ENCODE assay signal across 8 cellular contexts in the genomic region with DNA sequence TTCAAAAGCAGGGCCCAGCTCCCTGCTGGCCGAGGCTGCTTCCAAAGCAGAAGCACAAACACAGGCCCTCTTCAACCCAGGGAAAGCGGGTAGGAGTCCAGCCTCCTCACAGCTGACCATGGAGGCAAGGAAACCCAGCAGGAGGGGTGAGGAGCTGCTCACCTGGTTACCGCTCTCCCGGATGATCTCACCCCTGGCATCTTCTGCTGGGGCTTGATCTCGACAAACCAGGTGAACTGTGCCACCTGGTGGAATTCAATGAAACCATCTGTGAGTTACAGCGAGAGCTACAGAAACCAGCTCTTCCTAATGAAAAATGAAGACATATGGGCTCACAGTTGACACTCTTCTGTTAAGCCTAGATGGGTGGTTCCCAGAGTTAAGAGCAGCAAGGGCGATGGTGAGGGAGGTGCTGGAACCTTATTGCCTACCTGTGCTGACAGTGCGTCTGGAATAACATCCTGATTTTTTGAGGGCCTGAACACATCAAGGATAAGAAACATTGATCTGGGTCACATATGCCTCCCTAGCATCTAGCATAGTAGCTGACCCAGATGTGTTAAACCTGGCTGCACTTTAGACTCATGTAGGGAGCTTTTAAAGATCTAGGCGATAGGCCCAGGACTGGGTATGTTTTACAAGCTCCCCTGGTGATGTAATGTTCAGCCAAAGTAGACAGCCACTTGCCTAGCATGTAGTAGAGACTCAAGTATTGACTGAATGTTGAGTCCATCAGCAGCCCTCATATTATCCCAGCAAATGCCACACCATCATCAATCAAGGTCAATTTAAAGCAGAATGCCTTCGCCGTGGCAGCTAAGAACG. TPM values are rescaled to one million over a fixed set of nuclear protein-coding genes. Genes with fewer than 3 reads are reported as not detected.
DNase-seq lines count a peak whose midpoint lies in the region; ATAC-seq and TF ChIP-seq lines count a peak whose summit lies in the region.

No MANE protein-coding gene starts in this region.

- peaks cover 27% of the 10 kb centered on the region for H3F3A ChIP-seq in GM23248 (ENCODE audit: insufficient read depth)

- peaks cover 22% of the 10 kb centered on the region for H3K4me1 Mint-ChIP-seq in MCF 10A (ENCODE audit: insufficient read depth, unreplicated experiment)

- H3K4me2 ChIP-seq in GM23248 (ENCODE audit: unreplicated experiment): no peak overlapping the region

- no peaks in the 10 kb centered on the region for H3K27me3 Mint-ChIP-seq in MCF 10A (ENCODE audit: insufficient read depth, unreplicated experiment)

- CTCF ChIA-PET in MCF 10A (lab: Yijun Ruan, JAX): interaction anchor here (0.5 to 5.8 kb wide), 71 partner anchors 8 to 1558 kb away, joined by 3 to 49 read pairs (median 4); a partner anchor contains a TSS

- DNase-seq in EL (peak; percentile 41), GM23248 (peak; percentile 56), NCI-H1105 treated with DMSO at 0.1 percent for 48 hours (lab: John Stamatoyannopoulos, UW) (peak; percentile 56), SW480 (ENCODE audit: low spot score) (peak; percentile 83), MCF 10A (ENCODE audit: unreplicated experiment) (peak; percentile 83), left lobe of liver (ENCODE audit: low spot score) (no peak), superior temporal gyrus (ENCODE audit: extremely low spot score) (peak; percentile 56), psoas muscle (no peak)

- TF ChIP-seq CTCF in MCF 10A (IDR thresholded peaks at IDR 0.05; ENCODE audit: unreplicated experiment): peak; percentile 60
- TF ChIP-seq CTCF in psoas muscle (IDR thresholded peaks at IDR 0.05): no peak

- peaks cover 22% of the 10 kb centered on the region for H3K4me1 ChIP-seq in GM23248 (ENCODE audit: insufficient read depth)
- peaks cover 20% of the 10 kb centered on the region for H3K4me1 ChIP-seq in psoas muscle

- H3K9me3 ChIP-seq in GM23248 (ENCODE audit: low read depth) (no peaks in the 10 kb centered on the region), psoas muscle (no peaks in the 10 kb centered on the region)

- intact Hi-C loops in MCF 10A (cut with micrococcal nuclease): loop anchor here (1.0 to 10.0 kb wide), 7 partner anchors 211 to 673 kb away; a partner anchor contains a TSS
- intact Hi-C loops in psoas muscle (cut with DNase I): loop anchor here in 1 of 2 donors (10.0 kb wide), 1 partner anchor 363 kb away; no protein-coding TSS in a partner anchor

- POLR2A ChIA-PET in MCF 10A (lab: Yijun Ruan, JAX): interaction anchor here (0.7 to 2.1 kb wide), 12 partner anchors 172 to 380 kb away, joined by 3 to 16 read pairs (median 4); a partner anchor contains a TSS

- H3K27ac ChIP-seq in GM23248: no peak overlapping the region
- no peak overlapping the region for H3K27ac ChIP-seq in psoas muscle

- H3K4me3 Mint-ChIP-seq in MCF 10A (ENCODE audit: unreplicated experiment): no peak overlapping the region

- in situ Hi-C loops in GM23248 (cut with MboI): no loop called here

- H3K27ac Mint-ChIP-seq in MCF 10A (ENCODE audit: low read depth, unreplicated experiment): no peak overlapping the region

- no peaks in the 10 kb centered on the region for H3K36me3 Mint-ChIP-seq in MCF 10A (ENCODE audit: insufficient read depth, unreplicated experiment)

- no peaks in the 10 kb centered on the region for H3K27me3 ChIP-seq in GM23248 (replicated peaks; ENCODE audit: insufficient read depth)
- no peaks in the 10 kb centered on the region for H3K27me3 ChIP-seq in psoas muscle (ENCODE audit: insufficient read depth in 3 of 3, low read length in 2 of 3)

- no peaks in the 10 kb centered on the region for H3K9me2 ChIP-seq in GM23248 (ENCODE audit: insufficient read depth)

- peak; percentile 66 for ATAC-seq in left lobe of liver
- ATAC-seq in psoas muscle: no peak

- H3K9me3 Mint-ChIP-seq in MCF 10A (ENCODE audit: unreplicated experiment): no peaks in the 10 kb centered on the region

- no peaks in the 10 kb centered on the region for H4K20me1 ChIP-seq in GM23248 (ENCODE audit: insufficient read depth)

- WGBS in GM23248 (ENCODE audit: low coverage in 1 of 2, low lambda C conversion rate in 2 of 2, missing lambda C conversion rate in 2 of 2), 2 experiments: 77 to 78% methylated on average over 12 of the region's 12 CpGs
- WGBS in psoas muscle, 3 donors: 80 to 81% (median 80%) methylated on average over 12 of the region's 12 CpGs

- BruUV-seq in MCF 10A (replicated peaks; lab: Mats Ljungman, UMichigan): no TSS peak

- no peaks in the 10 kb centered on the region for H3K79me2 ChIP-seq in GM23248 (ENCODE audit: insufficient read depth)

- H3K36me3 ChIP-seq in GM23248 (ENCODE audit: low read depth) (no peaks in the 10 kb centered on the region), psoas muscle (ENCODE audit: insufficient read depth in 1 of 2, low read depth in 1 of 2) (peaks cover 0 to 32% of the 10 kb centered on the region in 2 donors)

- H3K4me3 ChIP-seq in GM23248 (no peak overlapping the region), psoas muscle (no peak overlapping the region)

- no peak overlapping the region for H2AFZ ChIP-seq in GM23248

- no peak overlapping the region for H3K9ac ChIP-seq in GM23248

RNA-seq across cellular contexts. Expression of a gene that starts 6.1 kb away (rescaled TPM):
- 1.6 and 5.7 TPM in 2 replicates for total RNA-seq in GM23248 (2014; rRNA removed; shearing (Covaris generic))
- polyA plus RNA-seq in GM23248 (2016; fragmentation: Nextera tagmentation; extraction: Ambion mirVana) (13.3 and 15.2 TPM in 2 replicates), psoas muscle (1 to 10 TPM; 3.4 to 4.9 (median 3.4) TPM)
- total RNA-seq in MCF 10A (2022) (6.2 and 6.8 TPM in 2 replicates), left lobe of liver (14.8 TPM), psoas muscle (10 to 100 TPM in 1 of 4 donors, 1 to 10 TPM in 3; 4.1 to 10.1 (median 6.9) TPM)

RNA-seq across cellular contexts. Expression of a gene that starts 47.1 kb away (rescaled TPM):
- not detected in 2 replicates for total RNA-seq in GM23248 (2014; rRNA removed; shearing (Covaris generic))
- not detected in 2 replicates for polyA plus RNA-seq in GM23248 (2016; fragmentation: Nextera tagmentation; extraction: Ambion mirVana)
- not detected in 2 replicates for total RNA-seq in MCF 10A (2022)
- 0.48 TPM for total RNA-seq in left lobe of liver
- under 1 TPM in 3 of 4 donors, not detected in 1; 0.30 to 0.49 (median 0.30) TPM for total RNA-seq in psoas muscle
- polyA plus RNA-seq in psoas muscle: under 1 TPM; 0.17 to 0.25 (median 0.18) TPM

Comparison
In these comparisons a context has a peak if more than half of its experiments do, and no peak if none do; other contexts are left out.
1. DNase-seq: peak in EL (single experiment), GM23248 (single experiment), NCI-H1105 treated with DMSO at 0.1 percent for 48 hours (single experiment), SW480 (single experiment), MCF 10A (single experiment) and superior temporal gyrus (single experiment); none in left lobe of liver (single experiment) and psoas muscle (0 of 2).